7 cellular contexts compared by ENCODE assay signal in the genomic region with DNA sequence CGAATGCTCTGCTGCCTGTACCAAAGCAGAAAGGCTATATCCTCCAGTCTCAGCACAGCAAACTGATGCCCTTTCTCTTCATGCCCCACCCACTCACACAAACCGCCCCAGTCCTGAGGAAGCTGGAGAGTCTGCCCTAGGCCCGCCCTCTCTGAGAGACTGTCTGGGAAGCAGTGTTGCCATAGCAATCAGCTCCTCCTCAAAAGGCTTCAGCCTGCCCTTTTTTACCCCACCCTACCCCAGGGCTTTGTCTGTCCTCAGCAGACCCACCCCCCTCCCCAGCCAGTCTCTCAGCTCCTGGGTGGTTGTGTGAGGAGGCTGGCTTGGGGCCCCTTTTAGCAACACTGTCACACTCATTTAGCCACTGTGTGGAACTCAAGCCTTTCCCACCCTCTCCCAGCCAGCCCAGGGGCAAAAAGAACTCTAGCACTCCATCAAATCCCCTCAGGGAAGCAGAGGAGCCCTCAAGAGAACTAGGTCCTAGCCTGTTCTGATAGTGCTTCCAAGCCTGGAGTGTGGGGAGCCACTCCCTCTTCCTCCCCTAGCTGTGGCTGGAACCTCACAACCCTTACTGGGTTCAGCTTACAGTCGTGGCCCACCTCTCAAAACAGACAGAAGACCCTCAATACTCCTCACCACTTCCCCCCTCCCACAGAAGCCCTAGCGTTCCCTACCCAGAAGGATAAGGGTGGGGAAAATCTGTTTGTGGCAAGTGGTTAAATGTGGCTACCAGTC. TPM values are rescaled to one million over a fixed set of nuclear protein-coding genes. Genes with fewer than 3 reads are reported as not detected.
DNase-seq lines count a peak whose midpoint lies in the region; ATAC-seq and TF ChIP-seq lines count a peak whose summit lies in the region.

No MANE protein-coding gene starts in this region.

- TF ChIP-seq POLR2A in sigmoid colon (IDR thresholded peaks at IDR 0.05) (no peak), GM18505 (IDR thresholded peaks at IDR 0.05; ENCODE audit: borderline replicate concordance, extremely low read depth, insufficient read depth, insufficient read length) (no peak)

- H3K4me3 Mint-ChIP-seq in T-helper 2 cell treated with Interferon-gamma antibody and Interleukin-4, amounts not matched to agents 5 μg/mL and 100 μg/mL, for 36 hours, result peak overlapping the region; percentile 99
- H3K4me3 Mint-ChIP-seq in brain, result peak overlapping the region; percentile 91 to 97 (median 94)

- peak overlapping the region; percentile 90 to 96 (median 92) for H3K27ac ChIP-seq in sigmoid colon

- H3K27me3 ChIP-seq in iPS-15b (ENCODE audit: control insufficient read depth, insufficient read depth, low read length), result no peaks in the 10 kb centered on the region
- H3K27me3 ChIP-seq in sigmoid colon, result no peaks in the 10 kb centered on the region

- H3K4me1 ChIP-seq in iPS-15b (ENCODE audit: control insufficient read depth, insufficient read depth, low read length) (peaks cover 9% of the 10 kb centered on the region), sigmoid colon (peaks cover 0 to 68% (median 60%) of the 10 kb centered on the region in 4 donors)

- TF ChIP-seq CTCF in GM10266 (IDR thresholded peaks at IDR 0.05; ENCODE audit: control insufficient read depth, insufficient read depth, low read depth, missing control alignments) (no peak), brain (conservative IDR thresholded peaks at IDR 0.05) (no peak), sigmoid colon (IDR thresholded peaks at IDR 0.05) (no peak)

- TF ChIP-seq EP300 in sigmoid colon (IDR thresholded peaks at IDR 0.05), result no peak

- intact Hi-C loops in sigmoid colon (cut with DNase I), result loop anchor here (5.0 kb wide), 3 partner anchors 42 to 488 kb away; a partner anchor contains a TSS

- H3K36me3 Mint-ChIP-seq in T-helper 2 cell treated with Interferon-gamma antibody and Interleukin-4, amounts not matched to agents 5 μg/mL and 100 μg/mL, for 36 hours (ENCODE audit: low read depth), result peaks cover 4% of the 10 kb centered on the region
- H3K36me3 Mint-ChIP-seq in brain, result no peaks in the 10 kb centered on the region

- DNase-seq in GM10266 (ENCODE audit: extremely low spot score), result peak; percentile 63
- DNase-seq in NCI-H1436 (lab: John Stamatoyannopoulos, UW), result peak; percentile 87
- DNase-seq in T-helper 2 cell treated with Interferon-gamma antibody and Interleukin-4, amounts not matched to agents 5 μg/mL and 100 μg/mL, for 36 hours (ENCODE audit: low spot score), result peak; percentile 78
- DNase-seq in sigmoid colon, result peak; percentile 93

- H3K9me3 ChIP-seq in iPS-15b (ENCODE audit: control insufficient read depth, insufficient read depth, low read length) (no peaks in the 10 kb centered on the region), sigmoid colon (peaks cover 0 to 3% (median 0%) of the 10 kb centered on the region in 4 donors)

- H3K9ac ChIP-seq in iPS-15b (ENCODE audit: low read depth, low read length), result no peak overlapping the region

- peaks cover 54% of the 10 kb centered on the region for H3K4me1 Mint-ChIP-seq in T-helper 2 cell treated with Interferon-gamma antibody and Interleukin-4, amounts not matched to agents 5 μg/mL and 100 μg/mL, for 36 hours (ENCODE audit: low read depth)
- peaks cover 65% of the 10 kb centered on the region for H3K4me1 Mint-ChIP-seq in brain

- peaks cover 2% of the 10 kb centered on the region for H3K27me3 Mint-ChIP-seq in T-helper 2 cell treated with Interferon-gamma antibody and Interleukin-4, amounts not matched to agents 5 μg/mL and 100 μg/mL, for 36 hours (ENCODE audit: low read depth)
- peaks cover 19% of the 10 kb centered on the region for H3K27me3 Mint-ChIP-seq in brain

- H3K4me3 ChIP-seq in iPS-15b (ENCODE audit: low read depth, low read length), result peak overlapping the region; percentile 96
- peak overlapping the region; percentile 43 to 63 (median 58) for H3K4me3 ChIP-seq in sigmoid colon

- peak overlapping the region; percentile 93 for H3K27ac Mint-ChIP-seq in T-helper 2 cell treated with Interferon-gamma antibody and Interleukin-4, amounts not matched to agents 5 μg/mL and 100 μg/mL, for 36 hours
- peak overlapping the region; percentile 94 to 97 (median 97) for H3K27ac Mint-ChIP-seq in brain

- no peaks in the 10 kb centered on the region for H3K36me3 ChIP-seq in iPS-15b (ENCODE audit: control insufficient read depth, insufficient read depth, low read length)
- H3K36me3 ChIP-seq in sigmoid colon, result no peaks in the 10 kb centered on the region

- 3 to 4% methylated on average over 5 of the region's 5 CpGs for WGBS in sigmoid colon, 2 donors

- H3K9me3 Mint-ChIP-seq in T-helper 2 cell treated with Interferon-gamma antibody and Interleukin-4, amounts not matched to agents 5 μg/mL and 100 μg/mL, for 36 hours, result no peaks in the 10 kb centered on the region
- H3K9me3 Mint-ChIP-seq in brain, result no peaks in the 10 kb centered on the region

- no peak for ATAC-seq in GM18505 (IDR thresholded peaks at IDR 0.05; ENCODE audit: unreplicated experiment)

RNA-seq across cellular contexts. Expression of a gene that starts 1.4 kb away (rescaled TPM):
- polyA plus RNA-seq in brain (ENCODE audit: insufficient read depth, low read depth, low replicate concordance) (16.6 TPM), sigmoid colon (10 to 100 TPM; 17.4 to 27.3 (median 25.4) TPM)
- total RNA-seq in sigmoid colon, result 10 to 100 TPM; 10.5 to 22.5 (median 19.1) TPM

RNA-seq across cellular contexts. Expression of a gene that starts 11.3 kb away (rescaled TPM):
- 214 TPM for polyA plus RNA-seq in brain (ENCODE audit: insufficient read depth, low read depth, low replicate concordance)
- 100 to 1,000 TPM in 3 of 4 donors, 10 to 100 TPM in 1; 87.2 to 144 (median 116) TPM for total RNA-seq in sigmoid colon
- polyA plus RNA-seq in sigmoid colon, result 100 to 1,000 TPM; 136 to 145 (median 143) TPM

RNA-seq across cellular contexts. Expression of a gene that starts 17.9 kb away (rescaled TPM):
- polyA plus RNA-seq in brain (ENCODE audit: insufficient read depth, low read depth, low replicate concordance) (39.7 TPM), sigmoid colon (10 to 100 TPM in 2 of 3 donors, 1 to 10 TPM in 1; 3.0 to 23.5 (median 10.9) TPM)
- total RNA-seq in sigmoid colon, result 10 to 100 TPM in 1 of 4 donors, 1 to 10 TPM in 3; 5.9 to 13.6 (median 9.1) TPM

RNA-seq across cellular contexts. Expression of a gene that starts 34.5 kb away (rescaled TPM):
- polyA plus RNA-seq in brain (ENCODE audit: insufficient read depth, low read depth, low replicate concordance) (79.9 TPM), sigmoid colon (10 to 100 TPM in 1 of 3 donors, 1 to 10 TPM in 2; 4.4 to 24.0 (median 5.4) TPM)
- total RNA-seq in sigmoid colon, result 10 to 100 TPM in 3 of 4 donors, 1 to 10 TPM in 1; 3.2 to 17.0 (median 12.9) TPM

RNA-seq across cellular contexts. Expression of a gene that starts 41.9 kb away (rescaled TPM):
- 269 TPM for polyA plus RNA-seq in brain (ENCODE audit: insufficient read depth, low read depth, low replicate concordance)
- 100 to 1,000 TPM; 107 to 129 (median 115) TPM for total RNA-seq in sigmoid colon
- 100 to 1,000 TPM in 1 of 3 donors, 10 to 100 TPM in 2; 50.5 to 128 (median 62.2) TPM for polyA plus RNA-seq in sigmoid colon
